ENCODE assay signal across 14 cellular contexts in genomic region chr4:39037491-39037825, GRCh38. TPM values are rescaled to one million over a fixed set of nuclear protein-coding genes. Genes with fewer than 3 reads are reported as not detected.
A peak's percentile ranks its signal among the peaks of the same experiment; 100 is the strongest.
DNase-seq lines count a peak whose midpoint lies in the region; ATAC-seq, FAIRE-seq and TF ChIP-seq lines count a peak whose summit lies in the region.
"Had no signal": no experiment of that assay in that cellular context is flagged by ENCODE, and none has a peak within 500 bp of the region (broad histone marks: within the 10 kb centered on the region; RNA-seq: fewer than 3 reads in every experiment).

No MANE protein-coding gene starts in this region.

- no peaks in the 10 kb centered on the region for H3K36me3 Mint-ChIP-seq in endothelial cell (ENCODE audit: low read depth, unreplicated experiment)

- no peaks in the 10 kb centered on the region for H3K36me3 ChIP-seq in pancreas
- H3K36me3 ChIP-seq in A673 (ENCODE audit: insufficient read depth, low read length, poor library complexity, severe bottlenecking): no peaks in the 10 kb centered on the region
- no peaks in the 10 kb centered on the region for H3K36me3 ChIP-seq in mesendoderm (ENCODE audit: control insufficient read depth, insufficient read depth, low read length)
- H3K36me3 ChIP-seq: upper lobe of right lung had no signal

- no peak overlapping the region for H2BK5ac ChIP-seq in mesendoderm (ENCODE audit: low read length)

- WGBS in pancreas, 2 donors: 65 to 85% methylated on average over 4 of the region's 4 CpGs
- no CpG with 5 or more reads among the region's 4 CpGs for WGBS in mesendoderm (ENCODE audit: extremely low coverage, insufficient coverage, low lambda C conversion rate)

- H3K9me3 ChIP-seq in pancreas (no peaks in the 10 kb centered on the region), A673 (ENCODE audit: low read depth, low read length, poor library complexity, severe bottlenecking) (no peaks in the 10 kb centered on the region)
- H3K9me3 ChIP-seq: upper lobe of right lung had no signal

- no peaks in the 10 kb centered on the region for H3K9me3 Mint-ChIP-seq in endothelial cell (ENCODE audit: unreplicated experiment)
- H3K9me3 Mint-ChIP-seq: naive thymus-derived CD4-positive, alpha-beta T cell had no signal

- no peak overlapping the region for H2AK5ac ChIP-seq in mesendoderm (ENCODE audit: low read length)

- no TSS peak for BruUV-seq in A673 (replicated peaks; lab: Mats Ljungman, UMichigan)

- no peaks in the 10 kb centered on the region for H3K79me2 ChIP-seq in mesendoderm (ENCODE audit: control insufficient read depth, insufficient read depth, low read length)

- ATAC-seq in pancreas: peak in 3 of 4 donors; percentile 12 to 59 (median 46)
- no peak for ATAC-seq in HG03342 (IDR thresholded peaks at IDR 0.05; ENCODE audit: unreplicated experiment)
- no peak for ATAC-seq in GM18909 (IDR thresholded peaks at IDR 0.05; ENCODE audit: poor library complexity, unreplicated experiment)
- ATAC-seq: naive thymus-derived CD4-positive, alpha-beta T cell; upper lobe of right lung had no signal

- H3K4me3 Mint-ChIP-seq in endothelial cell (ENCODE audit: unreplicated experiment): no peak overlapping the region

- H2BK120ac ChIP-seq in mesendoderm (ENCODE audit: low read depth, low read length): no peak overlapping the region

- no peak overlapping the region for H3K9ac ChIP-seq in mesendoderm (ENCODE audit: low read length)

- DNase-seq in ELR (ENCODE audit: low read depth): peak; percentile 72
- peak; percentile 59 for DNase-seq in RWPE1 (ENCODE audit: low spot score)
- no peak for DNase-seq in endothelial cell (ENCODE audit: low spot score)
- no peak for DNase-seq in pancreas
- no peak for DNase-seq in A673 (ENCODE audit: low spot score)
- no peak for DNase-seq in mesendoderm
- DNase-seq: activated CD4-positive, alpha-beta T cell treated with anti-CD3 and anti-CD28 coated beads for 4 hours; DMS79 treated with DMSO at 0.1 percent for 48 hours; KG1; naive thymus-derived CD4-positive, alpha-beta T cell; stimulated activated CD4-positive, alpha-beta T cell treated with anti-CD3 and anti-CD28 coated beads, Interleukin-4, amount 100 ng/mL, for 4 hours; upper lobe of right lung had no signal

- no peak overlapping the region for H3K23ac ChIP-seq in mesendoderm (ENCODE audit: low read length)

- H3K56ac ChIP-seq in mesendoderm (ENCODE audit: low read length): no peak overlapping the region

- H3K27ac Mint-ChIP-seq in endothelial cell (ENCODE audit: unreplicated experiment): peak overlapping the region; percentile 83

- no peaks in the 10 kb centered on the region for H3K79me1 ChIP-seq in mesendoderm (ENCODE audit: low read length)

- no peak for FAIRE-seq in pancreas (lab: Jason Lieb, UNC)

- H3K4ac ChIP-seq in mesendoderm (ENCODE audit: low read depth, low read length): no peak overlapping the region

- H3K4me1 ChIP-seq in pancreas (peaks cover 0 to 7% (median 0%) of the 10 kb centered on the region in 3 donors), A673 (ENCODE audit: insufficient read depth, low read length, poor library complexity, severe bottlenecking) (no peaks in the 10 kb centered on the region), mesendoderm (ENCODE audit: control insufficient read depth, low read depth, low read length) (no peaks in the 10 kb centered on the region)

- peaks cover 14% of the 10 kb centered on the region for H3K4me1 Mint-ChIP-seq in endothelial cell (ENCODE audit: unreplicated experiment)

- CTCF ChIA-PET in RWPE1 (lab: Yijun Ruan, JAX) (no interaction called here), A673 (lab: Charles Lee) (no interaction called here)

- H4K8ac ChIP-seq in mesendoderm (ENCODE audit: low read depth, low read length): no peak overlapping the region

- H3K4me3 ChIP-seq in pancreas: no peak overlapping the region
- H3K4me3 ChIP-seq in A673 (ENCODE audit: low read depth, low read length, poor library complexity, severe bottlenecking): no peak overlapping the region
- no peak overlapping the region for H3K4me3 ChIP-seq in mesendoderm (ENCODE audit: low read length)
- H3K4me3 ChIP-seq: upper lobe of right lung had no signal

- no peak overlapping the region for H2BK15ac ChIP-seq in mesendoderm (replicated peaks; ENCODE audit: low read depth)

- peaks cover 1% of the 10 kb centered on the region for H3K27me3 Mint-ChIP-seq in endothelial cell (ENCODE audit: unreplicated experiment)
- H3K27me3 Mint-ChIP-seq: naive thymus-derived CD4-positive, alpha-beta T cell had no signal

- H3K27ac ChIP-seq in RWPE1: peak overlapping the region; percentile 84
- peak overlapping the region in 2 of 4 donors; percentile 43 to 54 for H3K27ac ChIP-seq in pancreas
- H3K27ac ChIP-seq in A673 (ENCODE audit: low read depth, low read length, poor library complexity, severe bottlenecking): no peak overlapping the region
- H3K27ac ChIP-seq in mesendoderm (ENCODE audit: low read depth, low read length): no peak overlapping the region
- H3K27ac ChIP-seq: upper lobe of right lung had no signal

- H3K4me2 ChIP-seq in mesendoderm (ENCODE audit: low read length): no peak overlapping the region

- intact Hi-C loops in pancreas (cut with DNase I) (no loop called here), A673 (cut with micrococcal nuclease; ENCODE audit: unreplicated experiment) (no loop called here)

- H3K27me3 ChIP-seq in pancreas: no peaks in the 10 kb centered on the region
- no peaks in the 10 kb centered on the region for H3K27me3 ChIP-seq in A673 (replicated peaks; ENCODE audit: insufficient read depth, low read depth, low read length, poor library complexity)
- H3K27me3 ChIP-seq in mesendoderm (ENCODE audit: insufficient read depth, low read length, poor library complexity): no peaks in the 10 kb centered on the region
- H3K27me3 ChIP-seq: upper lobe of right lung had no signal

- POLR2A ChIA-PET in RWPE1 (lab: Yijun Ruan, JAX; ENCODE audit: low non-redundant PET): interaction anchor here (0.8 kb wide), 1 partner anchor 8 kb away, joined by 3 read pairs; no protein-coding TSS in a partner anchor
- POLR2A ChIA-PET in A673 (lab: Charles Lee; ENCODE audit: low non-redundant PET): no interaction called here

- TF ChIP-seq CTCF in RWPE1 (conservative IDR thresholded peaks at IDR 0.05; ENCODE audit: low read depth) (no peak), endothelial cell (IDR thresholded peaks at IDR 0.05; ENCODE audit: unreplicated experiment) (no peak), pancreas (IDR thresholded peaks at IDR 0.05) (no peak), A673 (conservative IDR thresholded peaks at IDR 0.05; ENCODE audit: low read depth, low read length) (no peak)

- no peak overlapping the region for H4K5ac ChIP-seq in mesendoderm (ENCODE audit: low read length)

- H3K18ac ChIP-seq in mesendoderm (ENCODE audit: low read length): no peak overlapping the region

RNA-seq across cellular contexts. Expression of gene TMEM156, which starts 5.2 kb away (rescaled TPM):
- total RNA-seq in endothelial cell (ENCODE audit: unreplicated experiment) (not detected), pancreas (1 to 10 TPM in 1 of 6 donors, under 1 TPM in 5; 0.08 to 1.8 (median 0.53) TPM), A673 (2021) (not detected in 2 replicates)
- polyA plus RNA-seq in pancreas: under 1 TPM; 0.49 to 0.57 TPM
- polyA plus RNA-seq in mesendoderm (2013, experiment 1 of 2): not detected
- polyA plus RNA-seq in mesendoderm (2013, experiment 2 of 2): not detected

RNA-seq across cellular contexts. Expression of gene KLHL5, which starts 24.6 kb away (rescaled TPM):
- 46.0 TPM for total RNA-seq in endothelial cell (ENCODE audit: unreplicated experiment)
- total RNA-seq in pancreas: 10 to 100 TPM in 3 of 6 donors, 1 to 10 TPM in 3; 8.1 to 34.6 (median 10.1) TPM
- polyA plus RNA-seq in pancreas: 1 to 10 TPM; 5.3 to 7.2 TPM
- total RNA-seq in A673 (2021): 21.6 and 29.3 TPM in 2 replicates
- polyA plus RNA-seq in mesendoderm (2013, experiment 1 of 2): 9.7 TPM
- polyA plus RNA-seq in mesendoderm (2013, experiment 2 of 2): 9.5 TPM

Comparison
In these comparisons a context has a peak if more than half of its experiments do, and no peak if none do; other contexts are left out.
1. DNase-seq: peak in ELR (single experiment) and RWPE1 (single experiment); none in endothelial cell (single experiment), pancreas (0 of 6), A673 (single experiment) and mesendoderm (single experiment).
2. ATAC-seq: peak in pancreas (3 of 4); none in HG03342 (single experiment) and GM18909 (single experiment).